Comparison of ENCODE assay signal across 19 cellular contexts in genomic region chr15:77076325-77076915, GRCh38. TPM values are rescaled to one million over a fixed set of nuclear protein-coding genes. Genes with fewer than 3 reads are reported as not detected.
DNase-seq lines count a peak whose midpoint lies in the region; ATAC-seq and TF ChIP-seq lines count a peak whose summit lies in the region.
"Had no signal": no experiment of that assay in that cellular context is flagged by ENCODE, and none has a peak within 500 bp of the region (broad histone marks: within the 10 kb centered on the region; RNA-seq: fewer than 3 reads in every experiment).

No MANE protein-coding gene starts in this region.

- no peaks in the 10 kb centered on the region for H3K79me2 ChIP-seq in neural cell (replicated peaks; ENCODE audit: insufficient read depth, low read length)

- ATAC-seq in mucosa of descending colon, result no peak
- ATAC-seq: GM12878, Right ventricle myocardium inferior had no signal

- DNase-seq in breast epithelium (ENCODE audit: low spot score in 2 of 2), result no peak
- no peak for DNase-seq in MCF 10A (ENCODE audit: unreplicated experiment)
- DNase-seq in globus pallidus (ENCODE audit: low spot score), result peak; percentile 71
- no peak for DNase-seq in H7
- no peak for DNase-seq in GM19240 (ENCODE audit: insufficient read length, low spot score)
- DNase-seq in GM10248 (ENCODE audit: extremely low spot score), result no peak
- no peak for DNase-seq in mucosa of descending colon
- DNase-seq: Caco-2; CD4-positive, alpha-beta T cell; DMS153; GF-D8; KBM-7; NCI-H1105 treated with DMSO at 0.1 percent for 48 hours; NCI-H1694; Peyer's patch had no signal

- H3K36me3 ChIP-seq in breast epithelium (no peaks in the 10 kb centered on the region), neural cell (ENCODE audit: insufficient read depth, low read length) (no peaks in the 10 kb centered on the region), H7 (replicated peaks; ENCODE audit: control insufficient read depth, insufficient read depth, low read length) (no peaks in the 10 kb centered on the region), mucosa of descending colon (ENCODE audit: low read depth) (no peaks in the 10 kb centered on the region)
- H3K36me3 ChIP-seq: Peyer's patch had no signal

- H3F3A ChIP-seq in neural cell (ENCODE audit: insufficient read depth, low read length, poor library complexity, severe bottlenecking), result no peaks in the 10 kb centered on the region

- H3K9me3 ChIP-seq in breast epithelium (no peaks in the 10 kb centered on the region), neural cell (ENCODE audit: low read length) (no peaks in the 10 kb centered on the region), mucosa of descending colon (no peaks in the 10 kb centered on the region)
- H3K9me3 ChIP-seq: Caco-2, Peyer's patch had no signal

- no peaks in the 10 kb centered on the region for H4K20me1 ChIP-seq in neural cell (ENCODE audit: insufficient read depth)

- H3K27me3 Mint-ChIP-seq in MCF 10A (ENCODE audit: insufficient read depth, unreplicated experiment), result peaks cover 13% of the 10 kb centered on the region

- POLR2A ChIA-PET in MCF 10A (lab: Yijun Ruan, JAX) (interaction anchor here (0.6 kb wide), 1 partner anchor 1032 kb away, joined by 3 read pairs; no protein-coding TSS in a partner anchor), GM10248 (lab: Yijun Ruan, JAX) (no interaction called here)

- no peaks in the 10 kb centered on the region for H3K4me1 ChIP-seq in breast epithelium
- peaks cover 2% of the 10 kb centered on the region for H3K4me1 ChIP-seq in mucosa of descending colon (ENCODE audit: low read depth)

- no peak overlapping the region for H3K27ac Mint-ChIP-seq in MCF 10A (ENCODE audit: low read depth, unreplicated experiment)
- H3K27ac Mint-ChIP-seq: CD4-positive, alpha-beta T cell had no signal

- H3K4me3 Mint-ChIP-seq in MCF 10A (ENCODE audit: unreplicated experiment), result no peak overlapping the region
- H3K4me3 Mint-ChIP-seq: CD4-positive, alpha-beta T cell had no signal

- no peak for TF ChIP-seq EP300 in neural cell (conservative IDR thresholded peaks at IDR 0.05; ENCODE audit: poor library complexity, severe bottlenecking)

- H3K9me2 ChIP-seq in neural cell (ENCODE audit: insufficient read depth, low read length), result no peaks in the 10 kb centered on the region

- no peak overlapping the region for H3K9ac ChIP-seq in neural cell (ENCODE audit: low read length)

- TF ChIP-seq RAD21 in neural cell (conservative IDR thresholded peaks at IDR 0.05), result no peak

- TF ChIP-seq CTCF in breast epithelium (IDR thresholded peaks at IDR 0.05) (no peak), MCF 10A (IDR thresholded peaks at IDR 0.05; ENCODE audit: unreplicated experiment) (no peak), neural cell (IDR thresholded peaks at IDR 0.05; ENCODE audit: poor library complexity, severe bottlenecking) (no peak), GM10248 (IDR thresholded peaks at IDR 0.05; ENCODE audit: control extremely low read depth, extremely low read depth, low read depth, missing control alignments) (no peak), mucosa of descending colon (IDR thresholded peaks at IDR 0.05) (no peak)

- H3K4me1 Mint-ChIP-seq in MCF 10A (ENCODE audit: insufficient read depth, unreplicated experiment), result peaks cover 2% of the 10 kb centered on the region

- CTCF ChIA-PET in MCF 10A (lab: Yijun Ruan, JAX), result no interaction called here
- CTCF ChIA-PET in GM10248 (lab: Yijun Ruan, JAX), result interaction anchor here (1.1 kb wide), 1 partner anchor 19 kb away, joined by 3 read pairs; no protein-coding TSS in a partner anchor

- H3K27ac ChIP-seq in breast epithelium, result peak overlapping the region; percentile 5 to 35
- no peak overlapping the region for H3K27ac ChIP-seq in neural cell (ENCODE audit: low read length)
- H3K27ac ChIP-seq: 22Rv1, Peyer's patch had no signal

- H2AFZ ChIP-seq in neural cell (ENCODE audit: low read depth, low read length), result no peak overlapping the region

- BruUV-seq in MCF 10A (replicated peaks; lab: Mats Ljungman, UMichigan), result no TSS peak

- H3K4me3 ChIP-seq in breast epithelium, result no peak overlapping the region
- no peak overlapping the region for H3K4me3 ChIP-seq in neural cell (ENCODE audit: low read length)
- no peak overlapping the region for H3K4me3 ChIP-seq in H7 (ENCODE audit: insufficient read depth, low read depth, low read length)
- H3K4me3 ChIP-seq in mucosa of descending colon, result no peak overlapping the region
- H3K4me3 ChIP-seq: GM12878, Peyer's patch had no signal

- intact Hi-C loops in breast epithelium (cut with DNase I; ENCODE audit: low total_unique reads), result no loop called here
- intact Hi-C loops in MCF 10A (cut with micrococcal nuclease), result no loop called here
- intact Hi-C loops in mucosa of descending colon (cut with DNase I, micrococcal nuclease), result no loop called here

- H3K36me3 Mint-ChIP-seq in MCF 10A (ENCODE audit: insufficient read depth, unreplicated experiment), result peaks cover 2% of the 10 kb centered on the region

- no peaks in the 10 kb centered on the region for H3K9me3 Mint-ChIP-seq in MCF 10A (ENCODE audit: unreplicated experiment)
- H3K9me3 Mint-ChIP-seq: CD4-positive, alpha-beta T cell had no signal

- H3K27me3 ChIP-seq in breast epithelium, result no peaks in the 10 kb centered on the region
- H3K27me3 ChIP-seq in neural cell (ENCODE audit: insufficient read depth, low read depth, low read length), result no peaks in the 10 kb centered on the region
- no peaks in the 10 kb centered on the region; the same call in 1 of the 2 replicates for H3K27me3 ChIP-seq in H7 (ENCODE audit: control insufficient read depth, insufficient read depth, low read length)
- H3K27me3 ChIP-seq: Peyer's patch had no signal

- no peak for TF ChIP-seq POLR2A in breast epithelium (IDR thresholded peaks at IDR 0.05)

- H3K4me2 ChIP-seq in neural cell (ENCODE audit: low read length), result no peak overlapping the region

TF ChIP-seq in neural cell, 6 proteins besides CTCF, POLR2A, EP300 and RAD21:
- no peak for TF ChIP-seq TAF1 (IDR thresholded peaks at IDR 0.05; ENCODE audit: low read depth)
- TF ChIP-seq SMC3 (conservative IDR thresholded peaks at IDR 0.05; ENCODE audit: poor library complexity), result no peak
- peak; percentile 35 for TF ChIP-seq REST (IDR thresholded peaks at IDR 0.05; ENCODE audit: borderline replicate concordance)
TF ChIP-seq in neural cell: peak in this region for 1.

RNA-seq across cellular contexts. Expression of gene TSPAN3, which starts 5.5 kb away (rescaled TPM):
- total RNA-seq in breast epithelium (100 to 1,000 TPM; 148 to 398 (median 292) TPM), MCF 10A (2022) (96.6 and 96.8 TPM in 2 replicates), mucosa of descending colon (100 to 1,000 TPM; 419 to 945 (median 666) TPM)
- polyA plus RNA-seq in neural cell, result 815 and 857 TPM in 2 replicates
- polyA minus RNA-seq in neural cell, result 316 and 417 TPM in 2 replicates
- 153 and 157 TPM in 2 replicates for total RNA-seq in H7 (2014; rRNA removed; shearing (Covaris generic))
